In the genomic region with DNA sequence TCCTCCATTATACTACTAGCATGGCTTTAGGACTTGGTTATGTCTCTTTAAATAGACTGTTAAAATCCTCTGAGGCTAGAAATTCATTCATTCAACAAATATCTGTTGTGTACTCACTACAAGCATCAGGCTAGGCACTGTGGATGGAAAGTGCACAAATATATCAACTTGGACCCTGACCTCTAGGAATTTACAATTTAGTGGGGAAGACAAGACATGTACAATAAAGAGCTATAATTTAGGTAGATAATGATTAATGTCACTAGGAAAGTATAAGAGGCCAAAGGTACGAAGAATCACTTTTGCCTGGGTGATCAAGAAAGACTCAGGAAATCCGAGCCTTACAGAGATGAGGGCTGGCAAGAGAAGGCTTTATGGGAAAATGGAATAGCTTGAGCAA, we compare ENCODE assay signal across 6 cellular contexts.
"Had no signal": no experiment of that assay in that cellular context is flagged by ENCODE, and none has a peak within 500 bp of the region (broad histone marks: within the 10 kb centered on the region; RNA-seq: fewer than 3 reads in every experiment).

No MANE protein-coding gene starts in this region.

- H3K27ac ChIP-seq: HL-60 had no signal

- FAIRE-seq: HepG2, HTR-8/SVneo, K562 had no signal

- H3K4me3 ChIP-seq: K562 had no signal

- ATAC-seq: HepG2, K562 had no signal

- DNase-seq: IMR-90, KBM-7 had no signal
